8 cellular contexts compared by ENCODE assay signal in the genomic region with DNA sequence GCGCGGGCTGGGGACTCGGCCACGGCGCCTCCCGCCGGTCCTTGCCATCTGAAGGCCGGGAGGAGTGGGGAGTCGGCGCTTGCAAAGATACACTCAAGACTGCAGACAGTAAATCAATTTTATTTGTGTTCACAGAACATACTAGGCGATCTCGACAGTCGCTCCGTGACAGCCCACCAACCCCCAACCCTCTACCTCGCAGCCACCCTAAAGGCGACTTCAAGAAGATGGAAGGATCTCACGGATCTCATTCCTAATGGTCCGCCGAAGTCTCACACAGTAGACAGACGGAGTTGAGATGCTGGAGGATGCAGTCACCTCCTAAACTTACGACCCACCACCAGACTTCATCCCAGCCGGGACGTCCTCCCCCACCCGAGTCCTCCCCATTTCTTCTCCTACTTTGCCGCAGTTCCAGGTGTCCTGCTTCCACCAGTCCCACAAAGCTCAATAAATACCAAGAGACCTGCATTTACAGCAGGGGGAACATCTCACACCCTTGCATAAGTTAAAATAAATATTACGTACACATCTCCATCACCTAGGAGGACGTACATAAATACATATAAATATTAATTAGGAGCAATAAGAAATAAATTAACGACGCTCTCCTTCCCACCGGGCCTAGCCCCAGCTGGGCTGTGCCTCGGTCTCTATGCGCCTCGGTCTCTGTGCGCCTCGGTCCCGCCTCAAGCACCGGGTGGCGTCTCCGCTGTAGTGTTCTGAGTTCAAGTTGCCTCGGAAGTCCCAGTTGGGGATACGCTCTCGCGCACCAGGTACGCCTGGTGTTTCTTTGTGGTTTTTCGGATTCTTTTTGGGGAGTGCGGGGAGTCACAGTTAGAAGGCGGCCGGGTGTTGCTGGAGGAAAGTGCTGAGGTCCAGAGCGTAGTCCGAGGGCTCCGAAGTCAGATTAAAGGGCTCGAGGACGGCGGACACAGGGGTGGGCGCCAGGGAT. TPM values are rescaled to one million over a fixed set of nuclear protein-coding genes. Genes with fewer than 3 reads are reported as not detected.
A peak's percentile ranks its signal among the peaks of the same experiment; 100 is the strongest.
DNase-seq lines count a peak whose midpoint lies in the region; ATAC-seq and TF ChIP-seq lines count a peak whose summit lies in the region.

No MANE protein-coding gene starts in this region.

- no peaks in the 10 kb centered on the region for H3K9me3 ChIP-seq in neuronal stem cell (replicated peaks in 1 of 2; ENCODE audit: control insufficient read depth in 2 of 2, insufficient read depth in 1 of 2, low read depth in 1 of 2, low read length in 2 of 2)

- no peak overlapping the region for H4K91ac ChIP-seq in neuronal stem cell (ENCODE audit: low read depth, low read length, poor library complexity)

- no peak overlapping the region for H4K8ac ChIP-seq in neuronal stem cell (ENCODE audit: low read depth, low read length)

- no CpG with 5 or more reads among the region's 55 CpGs for WGBS in neuronal stem cell (ENCODE audit: extremely low coverage in 2 of 2, insufficient read length in 2 of 2, insufficient replicate concordance in 1 of 2), 2 donors

- peak overlapping the region; percentile 62 for H2BK5ac ChIP-seq in neuronal stem cell (ENCODE audit: low read length)

- peak overlapping the region; percentile 88 for H2AK5ac ChIP-seq in neuronal stem cell (ENCODE audit: low read depth, low read length)

- H3K4me2 ChIP-seq in neuronal stem cell (ENCODE audit: insufficient read depth, low read length, poor library complexity, severe bottlenecking) = peak overlapping the region; percentile 79

- ATAC-seq in GM18873 (IDR thresholded peaks at IDR 0.05; ENCODE audit: low FRiP score, unreplicated experiment) (peak; percentile 9), HG03439 (IDR thresholded peaks at IDR 0.05; ENCODE audit: unreplicated experiment) (peak; percentile 33)

- peaks cover 10 to 14% of the 10 kb centered on the region in 2 donors for H3K4me1 ChIP-seq in neuronal stem cell (ENCODE audit: control insufficient read depth in 2 of 2, insufficient read depth in 1 of 2, low read depth in 1 of 2, low read length in 2 of 2)

- no peak for TF ChIP-seq CTCF in fibroblast of mammary gland (conservative IDR thresholded peaks at IDR 0.05; ENCODE audit: control insufficient read depth, insufficient read depth, low read depth, low read length)

- H2BK15ac ChIP-seq in neuronal stem cell (ENCODE audit: low read length) = peak overlapping the region; percentile 81

- peak overlapping the region; percentile 90 for H3K18ac ChIP-seq in neuronal stem cell (ENCODE audit: low read length)

- H3K4me3 ChIP-seq in fibroblast of mammary gland (ENCODE audit: control insufficient read depth, low read depth, low read length) (peak overlapping the region; percentile 94), neuronal stem cell (ENCODE audit: low read length in 2 of 2) (peak overlapping the region; percentile 90 to 99)

- H3K27me3 ChIP-seq in neuronal stem cell (ENCODE audit: control insufficient read depth in 3 of 3, insufficient read depth in 3 of 3, low read depth in 1 of 3, low read length in 3 of 3) = peaks cover 0 to 13% (median 2%) of the 10 kb centered on the region in 3 experiments

- peaks cover 4% of the 10 kb centered on the region for H3K79me1 ChIP-seq in neuronal stem cell (ENCODE audit: low read depth, low read length)

- H3K4ac ChIP-seq in neuronal stem cell (ENCODE audit: low read length) = no peak overlapping the region

- H3K9ac ChIP-seq in neuronal stem cell (ENCODE audit: low read depth, low read length, poor library complexity) = peak overlapping the region; percentile 92

- H3K14ac ChIP-seq in neuronal stem cell (ENCODE audit: low read length) = no peak overlapping the region

- H2AFZ ChIP-seq in neuronal stem cell (ENCODE audit: low read length) = peak overlapping the region; percentile 83

- H2BK12ac ChIP-seq in neuronal stem cell (ENCODE audit: low read length) = no peak overlapping the region

- H3K27ac ChIP-seq in neuronal stem cell (replicated peaks; ENCODE audit: low read length) = no peak overlapping the region

- no peak overlapping the region for H2BK120ac ChIP-seq in neuronal stem cell (ENCODE audit: low read depth, low read length)

- DNase-seq in activated CD8-positive, alpha-beta memory T cell treated with anti-CD3 and anti-CD28 coated beads for 24 hours = peak; percentile 83
- DNase-seq in fibroblast of mammary gland (ENCODE audit: low read depth) (peak; percentile 49), neuronal stem cell (ENCODE audit: low spot score) (no peak), NCI-H146 (lab: John Stamatoyannopoulos, UW) (no peak), NCI-H2227 (lab: John Stamatoyannopoulos, UW; ENCODE audit: unreplicated experiment) (no peak), midbrain (lab: John Stamatoyannopoulos, UW) (no peak)

- H3K23ac ChIP-seq in neuronal stem cell (ENCODE audit: low read depth, low read length, poor library complexity) = peak overlapping the region; percentile 100

- H3K36me3 ChIP-seq in neuronal stem cell (replicated peaks in 1 of 2; ENCODE audit: control insufficient read depth in 2 of 2, insufficient read depth in 2 of 2, low read length in 2 of 2) = peaks cover 18 to 34% of the 10 kb centered on the region in 2 donors

RNA-seq across cellular contexts. Expression of a gene that starts 0.9 kb away (rescaled TPM):
- 107 TPM for polyA plus RNA-seq in neuronal stem cell (2013, experiment 1 of 2)
- 102 TPM for polyA plus RNA-seq in neuronal stem cell (2013, experiment 2 of 2)

RNA-seq across cellular contexts. Expression of a gene that starts 1.0 kb away (rescaled TPM):
- 11.0 TPM for polyA plus RNA-seq in neuronal stem cell (2013, experiment 1 of 2)
- 10.9 TPM for polyA plus RNA-seq in neuronal stem cell (2013, experiment 2 of 2)

RNA-seq across cellular contexts. Expression of a gene that starts 23.2 kb away (rescaled TPM):
- polyA plus RNA-seq in neuronal stem cell (2013, experiment 1 of 2) = 2,147 TPM
- 2,146 TPM for polyA plus RNA-seq in neuronal stem cell (2013, experiment 2 of 2)

RNA-seq across cellular contexts. Expression of a gene that starts 26.3 kb away (rescaled TPM):
- 50.3 TPM for polyA plus RNA-seq in neuronal stem cell (2013, experiment 1 of 2)
- 51.5 TPM for polyA plus RNA-seq in neuronal stem cell (2013, experiment 2 of 2)

RNA-seq across cellular contexts. Expression of a gene that starts 52.6 kb away (rescaled TPM):
- 98.1 TPM for polyA plus RNA-seq in neuronal stem cell (2013, experiment 1 of 2)
- polyA plus RNA-seq in neuronal stem cell (2013, experiment 2 of 2) = 96.2 TPM

Comparison
In these comparisons a context has a peak if more than half of its experiments do, and no peak if none do; other contexts are left out.
1. DNase-seq: peak in activated CD8-positive, alpha-beta memory T cell treated with anti-CD3 and anti-CD28 coated beads for 24 hours (single experiment) and fibroblast of mammary gland (single experiment); none in neuronal stem cell (single experiment), NCI-H146 (single experiment), NCI-H2227 (single experiment) and midbrain (single experiment).